Comparison of ENCODE assay signal across 1 cellular context in the genomic region with DNA sequence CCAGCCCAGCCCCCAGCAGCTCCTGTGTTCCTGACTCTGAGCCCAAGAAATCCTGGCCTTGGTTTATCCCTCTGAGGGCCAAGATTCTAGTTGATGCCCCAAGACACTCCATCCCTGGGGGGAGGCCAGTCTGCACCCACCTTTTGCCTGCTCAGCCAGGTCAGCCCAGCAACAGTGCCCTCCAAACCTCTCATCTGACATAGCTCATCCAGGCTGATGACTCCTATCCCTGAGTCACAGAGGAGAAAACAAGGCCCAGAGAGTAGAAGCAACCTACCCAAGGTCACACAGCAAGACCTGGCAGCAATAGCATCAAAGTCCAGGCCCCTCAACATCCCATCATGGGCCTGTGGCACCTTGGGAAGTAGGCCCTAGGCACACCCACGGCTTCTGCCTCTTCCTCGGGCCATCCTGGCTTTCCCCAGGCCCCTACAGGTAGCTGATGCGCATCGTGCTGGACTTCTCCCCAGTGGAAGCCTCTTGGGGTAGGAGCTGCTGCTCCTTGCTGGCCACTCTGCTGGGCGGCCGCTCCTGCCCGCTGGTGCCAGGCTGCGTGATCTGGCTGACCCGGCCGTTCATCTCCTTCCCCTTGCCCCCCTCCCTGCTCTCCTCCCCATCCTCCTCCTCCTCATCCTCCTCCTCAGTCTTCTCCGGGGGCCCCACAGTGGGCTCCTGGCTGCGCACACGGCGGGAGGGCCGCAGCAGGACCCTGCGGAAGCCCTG.
TF ChIP-seq lines count a peak whose summit lies in the region.

No MANE protein-coding gene starts in this region.

TF ChIP-seq in HepG2, 621 proteins besides CTCF, POLR2A, EP300 and RAD21:
- TF ChIP-seq DNMT1 (CRISPR knock-in tag; IDR thresholded peaks at IDR 0.05), result no peak
- peak; percentile 87 for TF ChIP-seq ZNF768 (CRISPR knock-in tag; IDR thresholded peaks at IDR 0.05)
- no peak for TF ChIP-seq NONO (IDR thresholded peaks at IDR 0.05)
- TF ChIP-seq NONO (CRISPR knock-in tag; conservative IDR thresholded peaks at IDR 0.05), result no peak
- no peak for TF ChIP-seq CSRNP2 (CRISPR knock-in tag; conservative IDR thresholded peaks at IDR 0.05; ENCODE audit: low read depth)
